12 cellular contexts compared by ENCODE assay signal in genomic region chr9:107249131-107249533, GRCh38. TPM values are rescaled to one million over a fixed set of nuclear protein-coding genes. Genes with fewer than 3 reads are reported as not detected.
DNase-seq lines count a peak whose midpoint lies in the region; ATAC-seq and TF ChIP-seq lines count a peak whose summit lies in the region.
"Had no signal": no experiment of that assay in that cellular context is flagged by ENCODE, and none has a peak within 500 bp of the region (broad histone marks: within the 10 kb centered on the region; RNA-seq: fewer than 3 reads in every experiment).

No MANE protein-coding gene starts in this region.

- peaks cover 53% of the 10 kb centered on the region for H3K4me1 ChIP-seq in body of pancreas
- H3K4me1 ChIP-seq in right cardiac atrium (ENCODE audit: control insufficient read depth, insufficient read depth, low read length): peaks cover 3% of the 10 kb centered on the region

- intact Hi-C loops in body of pancreas (cut with DNase I) (no loop called here), right cardiac atrium (cut with DNase I) (no loop called here)

- H3K27ac ChIP-seq in body of pancreas (peak overlapping the region; percentile 3 to 82 (median 65)), right cardiac atrium (ENCODE audit: low read length) (no peak overlapping the region)

- H3K36me3 ChIP-seq in body of pancreas (replicated peaks in 1 of 2; ENCODE audit: insufficient read depth in 1 of 2, low read depth in 2 of 2): no peaks in the 10 kb centered on the region

- peak in 1 of 3 donors; percentile 16 for TF ChIP-seq POLR2A in body of pancreas (IDR thresholded peaks at IDR 0.05)

- DNase-seq in SIG-M5 treated with dmso at 0.1 percent for 504 hours (lab: John Stamatoyannopoulos, UW; ENCODE audit: unreplicated experiment): peak; percentile 23
- no peak for DNase-seq in SIG-M5 (lab: John Stamatoyannopoulos, UW)
- DNase-seq in body of pancreas: peak in 3 of 4 donors; percentile 33 to 36 (median 35)
- peak; percentile 84 for DNase-seq in left kidney (ENCODE audit: low read depth, low spot score)
- DNase-seq in smooth muscle cell of the brain vasculature (ENCODE audit: low read depth, low spot score): peak; percentile 18
- DNase-seq in pons (ENCODE audit: low spot score): no peak
- DNase-seq in right cardiac atrium: no peak
- DNase-seq in G401 (ENCODE audit: low spot score): no peak
- DNase-seq: DMS53, NCI-H1694 treated with DMSO at 0.1 percent for 48 hours, substantia nigra, T-helper 2 cell had no signal

- H3K9me3 ChIP-seq in body of pancreas (no peaks in the 10 kb centered on the region), right cardiac atrium (ENCODE audit: control insufficient read depth, low read length) (no peaks in the 10 kb centered on the region)

- ATAC-seq in body of pancreas (peak; percentile 47), right cardiac atrium (no peak)

- in situ Hi-C loops in G401 (cut with HindIII; ENCODE audit: low sequenced_read_pairs): no loop called here

- no peak for TF ChIP-seq CTCF in body of pancreas (IDR thresholded peaks at IDR 0.05)

- no peaks in the 10 kb centered on the region for H3K27me3 ChIP-seq in body of pancreas
- no peaks in the 10 kb centered on the region for H3K27me3 ChIP-seq in right cardiac atrium (ENCODE audit: control insufficient read depth, insufficient read depth)

- WGBS in body of pancreas, 2 donors: 3 to 17% methylated on average over 2 of the region's 2 CpGs
- 58% methylated on average over 2 of the region's 2 CpGs for WGBS in right cardiac atrium

- H3K4me3 ChIP-seq in body of pancreas: no peak overlapping the region
- H3K4me3 ChIP-seq in right cardiac atrium (ENCODE audit: low read length): no peak overlapping the region

RNA-seq across cellular contexts. Expression of gene RAD23B, which starts 33.9 kb away (rescaled TPM):
- total RNA-seq in body of pancreas: 10 to 100 TPM; 47.1 to 50.6 TPM
- total RNA-seq in right cardiac atrium: 10 to 100 TPM; 85.4 to 95.0 (median 89.9) TPM
- 47.5 TPM for polyA plus RNA-seq in right cardiac atrium
- 129 and 208 TPM in 2 replicates for total RNA-seq in G401 (2014; rRNA removed; shearing (Covaris generic))

Comparison
In these comparisons a context has a peak if more than half of its experiments do, and no peak if none do; other contexts are left out.
1. DNase-seq: peak in SIG-M5 treated with dmso at 0.1 percent for 504 hours (single experiment), body of pancreas (3 of 4), left kidney (single experiment) and smooth muscle cell of the brain vasculature (single experiment); none in SIG-M5 (single experiment), pons (single experiment), right cardiac atrium (0 of 3) and G401 (single experiment).